ENCODE assay signal across 14 cellular contexts in genomic region chr1:59705849-59706599, GRCh38.
DNase-seq lines count a peak whose midpoint lies in the region; ATAC-seq and TF ChIP-seq lines count a peak whose summit lies in the region.
"Had no signal": no experiment of that assay in that cellular context is flagged by ENCODE, and none has a peak within 500 bp of the region (broad histone marks: within the 10 kb centered on the region; RNA-seq: fewer than 3 reads in every experiment).

No MANE protein-coding gene starts in this region.

- TF ChIP-seq POLR2A in suprapubic skin (IDR thresholded peaks at IDR 0.05): no peak

- H3K4me3 Mint-ChIP-seq in chondrocyte (ENCODE audit: unreplicated experiment): no peak overlapping the region
- H3K4me3 Mint-ChIP-seq in activated T-helper 1 cell treated with anti-CD3 and anti-CD28 coated beads, Interleukin-12 subunit alpha, Interleukin-12 subunit beta, Interleukin-2, Interleukin-4 antibody, amounts not matched to agents 30 ng/mL and 10 ng/mL and 1 ng/mL, durations not matched to agents 14 hours and 24 hours and 36 hours: no peak overlapping the region
- H3K4me3 Mint-ChIP-seq: activated CD4-positive, alpha-beta T cell treated with anti-CD3 and anti-CD28 coated beads, Interleukin-2, amount 10 ng/mL, durations not matched to agents 7 days and 5 days; activated naive CD4-positive, alpha-beta T cell treated with anti-CD3 and anti-CD28 coated beads, Interleukin-2, amount 10 ng/mL, durations not matched to agents 7 days and 5 days had no signal

- DNase-seq in M059J (ENCODE audit: low read depth) (peak; percentile 19), chondrocyte (ENCODE audit: low spot score) (no peak), left lung (no peak), suprapubic skin (ENCODE audit: low spot score in 2 of 2) (no peak), NCI-H2107 (lab: John Stamatoyannopoulos, UW) (no peak), occipital lobe (lab: John Stamatoyannopoulos, UW) (no peak), NCI-H2081 treated with DMSO at 0.1 percent for 48 hours (lab: John Stamatoyannopoulos, UW) (no peak)
- no peak for DNase-seq in activated T-helper 1 cell treated with anti-CD3 and anti-CD28 coated beads, Interleukin-12 subunit alpha, Interleukin-12 subunit beta, Interleukin-2, Interleukin-4 antibody, amounts not matched to agents 30 ng/mL and 10 ng/mL and 1 ng/mL, durations not matched to agents 14 hours and 24 hours and 36 hours (ENCODE audit: low spot score)
- DNase-seq: activated CD4-positive, alpha-beta T cell treated with anti-CD3 and anti-CD28 coated beads, Interleukin-2, amount 10 ng/mL, durations not matched to agents 7 days and 5 days; activated naive CD4-positive, alpha-beta T cell treated with anti-CD3 and anti-CD28 coated beads, Interleukin-2, amount 10 ng/mL, durations not matched to agents 7 days and 5 days; DMS79; left colon; right lobe of liver had no signal

- H3K36me3 ChIP-seq in left lung (no peaks in the 10 kb centered on the region), suprapubic skin (no peaks in the 10 kb centered on the region)
- H3K36me3 ChIP-seq: right lobe of liver had no signal

- 50% methylated on average over 4 of the region's 4 CpGs for WGBS in suprapubic skin

- no peak for TF ChIP-seq EP300 in suprapubic skin (IDR thresholded peaks at IDR 0.05)

- H3K9me3 Mint-ChIP-seq in chondrocyte (ENCODE audit: low read depth): peaks cover 6% of the 10 kb centered on the region
- peaks cover 2% of the 10 kb centered on the region for H3K9me3 Mint-ChIP-seq in activated T-helper 1 cell treated with anti-CD3 and anti-CD28 coated beads, Interleukin-12 subunit alpha, Interleukin-12 subunit beta, Interleukin-2, Interleukin-4 antibody, amounts not matched to agents 30 ng/mL and 10 ng/mL and 1 ng/mL, durations not matched to agents 14 hours and 24 hours and 36 hours

- peak; percentile 28 for ATAC-seq in left lung
- ATAC-seq: HepG2, left colon had no signal

- no peak for TF ChIP-seq CTCF in chondrocyte (IDR thresholded peaks at IDR 0.05)
- TF ChIP-seq CTCF in left lung (IDR thresholded peaks at IDR 0.05): no peak
- TF ChIP-seq CTCF in suprapubic skin (IDR thresholded peaks at IDR 0.05): no peak

- peaks cover 65% of the 10 kb centered on the region for H3K4me1 Mint-ChIP-seq in chondrocyte (ENCODE audit: low read depth)
- peaks cover 8% of the 10 kb centered on the region for H3K4me1 Mint-ChIP-seq in activated T-helper 1 cell treated with anti-CD3 and anti-CD28 coated beads, Interleukin-12 subunit alpha, Interleukin-12 subunit beta, Interleukin-2, Interleukin-4 antibody, amounts not matched to agents 30 ng/mL and 10 ng/mL and 1 ng/mL, durations not matched to agents 14 hours and 24 hours and 36 hours (ENCODE audit: low read depth)
- H3K4me1 Mint-ChIP-seq: activated CD4-positive, alpha-beta T cell treated with anti-CD3 and anti-CD28 coated beads, Interleukin-2, amount 10 ng/mL, durations not matched to agents 7 days and 5 days; activated naive CD4-positive, alpha-beta T cell treated with anti-CD3 and anti-CD28 coated beads, Interleukin-2, amount 10 ng/mL, durations not matched to agents 7 days and 5 days had no signal

- intact Hi-C loops in left lung (cut with DNase I): loop anchor here in 1 of 2 donors (10.0 kb wide), 1 partner anchor 951 kb away; no protein-coding TSS in a partner anchor
- intact Hi-C loops in activated T-helper 1 cell treated with anti-CD3 and anti-CD28 coated beads, Interleukin-12 subunit alpha, Interleukin-12 subunit beta, Interleukin-2, Interleukin-4 antibody, amounts not matched to agents 30 ng/mL and 10 ng/mL and 1 ng/mL, durations not matched to agents 14 hours and 24 hours and 36 hours (cut with micrococcal nuclease): no loop called here

- H3K9me3 ChIP-seq in left lung: peaks cover 0 to 4% of the 10 kb centered on the region in 2 donors
- no peaks in the 10 kb centered on the region for H3K9me3 ChIP-seq in suprapubic skin
- H3K9me3 ChIP-seq: right lobe of liver had no signal

- no peak overlapping the region for H3K4me3 ChIP-seq in left lung
- no peak overlapping the region for H3K4me3 ChIP-seq in suprapubic skin
- H3K4me3 ChIP-seq: right lobe of liver had no signal

- peak overlapping the region; percentile 23 for H3K27ac Mint-ChIP-seq in chondrocyte (ENCODE audit: unreplicated experiment)
- H3K27ac Mint-ChIP-seq in activated T-helper 1 cell treated with anti-CD3 and anti-CD28 coated beads, Interleukin-12 subunit alpha, Interleukin-12 subunit beta, Interleukin-2, Interleukin-4 antibody, amounts not matched to agents 30 ng/mL and 10 ng/mL and 1 ng/mL, durations not matched to agents 14 hours and 24 hours and 36 hours: no peak overlapping the region
- H3K27ac Mint-ChIP-seq: activated CD4-positive, alpha-beta T cell treated with anti-CD3 and anti-CD28 coated beads, Interleukin-2, amount 10 ng/mL, durations not matched to agents 7 days and 5 days; activated naive CD4-positive, alpha-beta T cell treated with anti-CD3 and anti-CD28 coated beads, Interleukin-2, amount 10 ng/mL, durations not matched to agents 7 days and 5 days had no signal

- H3K27me3 ChIP-seq in left lung: no peaks in the 10 kb centered on the region
- no peaks in the 10 kb centered on the region for H3K27me3 ChIP-seq in suprapubic skin
- H3K27me3 ChIP-seq: right lobe of liver had no signal

- H3K27ac ChIP-seq in left lung: peak overlapping the region in 1 of 2 donors; percentile 20
- H3K27ac ChIP-seq in suprapubic skin: peak overlapping the region; percentile 61
- H3K27ac ChIP-seq: right lobe of liver had no signal

- H3K27me3 Mint-ChIP-seq in chondrocyte (ENCODE audit: low read depth): no peaks in the 10 kb centered on the region
- peaks cover 1% of the 10 kb centered on the region for H3K27me3 Mint-ChIP-seq in activated T-helper 1 cell treated with anti-CD3 and anti-CD28 coated beads, Interleukin-12 subunit alpha, Interleukin-12 subunit beta, Interleukin-2, Interleukin-4 antibody, amounts not matched to agents 30 ng/mL and 10 ng/mL and 1 ng/mL, durations not matched to agents 14 hours and 24 hours and 36 hours (ENCODE audit: insufficient read depth)

- H3K36me3 Mint-ChIP-seq in chondrocyte (ENCODE audit: low read depth): peaks cover 1% of the 10 kb centered on the region
- H3K36me3 Mint-ChIP-seq in activated T-helper 1 cell treated with anti-CD3 and anti-CD28 coated beads, Interleukin-12 subunit alpha, Interleukin-12 subunit beta, Interleukin-2, Interleukin-4 antibody, amounts not matched to agents 30 ng/mL and 10 ng/mL and 1 ng/mL, durations not matched to agents 14 hours and 24 hours and 36 hours (ENCODE audit: low read depth): no peaks in the 10 kb centered on the region
- H3K36me3 Mint-ChIP-seq: activated naive CD4-positive, alpha-beta T cell treated with anti-CD3 and anti-CD28 coated beads, Interleukin-2, amount 10 ng/mL, durations not matched to agents 7 days and 5 days had no signal

- H3K4me1 ChIP-seq in left lung (peaks cover 7 to 22% of the 10 kb centered on the region in 2 donors), suprapubic skin (peaks cover 50% of the 10 kb centered on the region)
- H3K4me1 ChIP-seq: right lobe of liver had no signal
